In genomic region chr3:38297537-38297936, GRCh38 we compare ENCODE assay signal across 9 cellular contexts. TPM values are rescaled to one million over a fixed set of nuclear protein-coding genes. Genes with fewer than 3 reads are reported as not detected.
"Had no signal": no experiment of that assay in that cellular context is flagged by ENCODE, and none has a peak within 500 bp of the region (broad histone marks: within the 10 kb centered on the region; RNA-seq: fewer than 3 reads in every experiment).

No MANE protein-coding gene starts in this region.

- H3K9me3 ChIP-seq: HAP-1 had no signal

- H3K4me3 ChIP-seq: GM23248, HAP-1 had no signal

- H3K36me3 ChIP-seq: HAP-1 had no signal

- H3K27ac ChIP-seq: GM23248 had no signal

- H3K4me3 Mint-ChIP-seq: IgD-negative memory B cell had no signal

- DNase-seq: GOT3, H7, KG1 had no signal

- FAIRE-seq: HTR-8/SVneo had no signal

- H3K9me3 Mint-ChIP-seq: IgD-negative memory B cell had no signal

- H3K9ac ChIP-seq: GM23248 had no signal

- H3K4me1 ChIP-seq: HAP-1 had no signal

- H3K27ac Mint-ChIP-seq: IgD-negative memory B cell had no signal

- H3K36me3 Mint-ChIP-seq: IgD-negative memory B cell had no signal

- H2AFZ ChIP-seq: GM23248 had no signal

RNA-seq across cellular contexts. Expression of gene SLC22A14, which starts 15.4 kb away (rescaled TPM):
- total RNA-seq: GM23248, H4, HT-29 had no signal
- polyA plus RNA-seq: IgD-negative memory B cell had no signal

RNA-seq across cellular contexts. Expression of gene SLC22A13, which starts 31.9 kb away (rescaled TPM):
- polyA plus RNA-seq: GM23248, IgD-negative memory B cell had no signal
